In the genomic region with DNA sequence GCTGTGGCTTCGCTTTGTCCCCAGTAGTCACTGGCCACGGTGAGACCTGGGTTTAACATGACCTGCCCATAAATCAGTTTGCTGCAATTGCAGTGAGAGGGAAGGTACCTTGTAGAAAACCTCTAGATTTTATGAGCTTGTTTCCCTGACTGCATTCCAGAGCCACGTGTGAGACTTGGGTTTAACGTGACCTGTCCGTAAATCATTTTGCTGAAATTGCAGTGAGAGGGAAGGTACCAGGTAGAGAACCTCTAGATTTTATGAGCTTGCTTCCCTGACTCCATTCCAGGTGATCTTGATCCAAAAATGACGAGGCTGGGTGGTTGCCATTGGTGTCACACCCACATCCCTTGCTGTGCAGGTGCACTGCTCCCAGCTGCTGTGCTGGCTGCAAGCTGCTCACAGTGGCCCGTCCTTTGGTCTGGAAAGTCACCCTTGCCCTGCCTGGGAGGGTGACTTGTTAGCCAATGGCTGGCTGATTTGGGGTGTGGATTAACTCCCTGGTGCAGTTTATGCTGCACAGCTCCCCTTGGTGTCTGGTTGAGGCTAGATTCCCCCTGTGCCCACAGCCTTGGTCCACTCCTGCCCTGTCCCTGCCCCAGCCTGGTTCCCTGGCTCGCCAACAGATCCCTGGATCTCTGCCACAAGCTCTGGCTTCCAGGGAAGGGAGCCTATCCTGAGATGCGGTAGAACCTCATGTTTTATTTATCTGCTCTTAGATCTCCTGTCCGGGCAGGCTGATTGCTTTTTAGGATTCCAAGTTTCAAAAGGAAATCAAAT, we compare ENCODE assay signal across 1 cellular context.
TF ChIP-seq lines count a peak whose summit lies in the region.

No MANE protein-coding gene starts in this region.

TF ChIP-seq in GM23338, 12 proteins besides CTCF, POLR2A, EP300 and RAD21 (continued from another document):
- TF ChIP-seq, protein P1, sequence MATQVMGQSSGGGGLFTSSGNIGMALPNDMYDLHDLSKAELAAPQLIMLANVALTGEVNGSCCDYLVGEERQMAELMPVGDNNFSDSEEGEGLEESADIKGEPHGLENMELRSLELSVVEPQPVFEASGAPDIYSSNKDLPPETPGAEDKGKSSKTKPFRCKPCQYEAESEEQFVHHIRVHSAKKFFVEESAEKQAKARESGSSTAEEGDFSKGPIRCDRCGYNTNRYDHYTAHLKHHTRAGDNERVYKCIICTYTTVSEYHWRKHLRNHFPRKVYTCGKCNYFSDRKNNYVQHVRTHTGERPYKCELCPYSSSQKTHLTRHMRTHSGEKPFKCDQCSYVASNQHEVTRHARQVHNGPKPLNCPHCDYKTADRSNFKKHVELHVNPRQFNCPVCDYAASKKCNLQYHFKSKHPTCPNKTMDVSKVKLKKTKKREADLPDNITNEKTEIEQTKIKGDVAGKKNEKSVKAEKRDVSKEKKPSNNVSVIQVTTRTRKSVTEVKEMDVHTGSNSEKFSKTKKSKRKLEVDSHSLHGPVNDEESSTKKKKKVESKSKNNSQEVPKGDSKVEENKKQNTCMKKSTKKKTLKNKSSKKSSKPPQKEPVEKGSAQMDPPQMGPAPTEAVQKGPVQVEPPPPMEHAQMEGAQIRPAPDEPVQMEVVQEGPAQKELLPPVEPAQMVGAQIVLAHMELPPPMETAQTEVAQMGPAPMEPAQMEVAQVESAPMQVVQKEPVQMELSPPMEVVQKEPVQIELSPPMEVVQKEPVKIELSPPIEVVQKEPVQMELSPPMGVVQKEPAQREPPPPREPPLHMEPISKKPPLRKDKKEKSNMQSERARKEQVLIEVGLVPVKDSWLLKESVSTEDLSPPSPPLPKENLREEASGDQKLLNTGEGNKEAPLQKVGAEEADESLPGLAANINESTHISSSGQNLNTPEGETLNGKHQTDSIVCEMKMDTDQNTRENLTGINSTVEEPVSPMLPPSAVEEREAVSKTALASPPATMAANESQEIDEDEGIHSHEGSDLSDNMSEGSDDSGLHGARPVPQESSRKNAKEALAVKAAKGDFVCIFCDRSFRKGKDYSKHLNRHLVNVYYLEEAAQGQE (IDR thresholded peaks at IDR 0.05; ENCODE audit: unreplicated experiment): no peak
TF ChIP-seq in GM23338: peak in this region for 0.
